In the genomic region with DNA sequence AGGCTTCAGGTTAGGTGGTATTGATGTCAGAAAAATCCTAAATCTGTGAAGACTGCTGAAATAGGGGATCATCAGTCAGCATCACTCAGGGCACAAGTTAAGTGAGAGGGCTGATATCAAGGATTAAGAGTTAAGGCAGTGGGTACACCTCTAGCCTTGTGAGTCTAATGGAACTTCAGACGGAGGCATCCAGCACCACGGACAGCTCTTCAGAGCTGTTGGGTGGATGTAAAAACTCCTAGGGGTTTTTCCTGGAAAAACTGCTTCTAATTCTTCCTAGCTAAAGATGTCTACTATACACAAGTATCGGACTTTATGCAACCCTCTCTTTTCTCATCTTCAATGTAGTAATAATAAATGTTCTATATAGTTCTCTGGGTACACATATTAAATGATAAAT, we compare ENCODE assay signal across 10 cellular contexts.
DNase-seq lines count a peak whose midpoint lies in the region; ATAC-seq and TF ChIP-seq lines count a peak whose summit lies in the region.
"Had no signal": no experiment of that assay in that cellular context is flagged by ENCODE, and none has a peak within 500 bp of the region (broad histone marks: within the 10 kb centered on the region; RNA-seq: fewer than 3 reads in every experiment).

No MANE protein-coding gene starts in this region.

- H3K4me3 Mint-ChIP-seq in activated T-helper 1 cell treated with anti-CD3 and anti-CD28 coated beads, Interleukin-12 subunit alpha, Interleukin-12 subunit beta, Interleukin-2, Interleukin-4 antibody, amounts not matched to agents 30 ng/mL and 10 ng/mL and 1 ng/mL, durations not matched to agents 14 hours and 24 hours and 36 hours = no peak overlapping the region

- intact Hi-C loops in transverse colon (cut with DNase I; ENCODE audit: low total_unique reads) = no loop called here
- intact Hi-C loops in activated T-helper 1 cell treated with anti-CD3 and anti-CD28 coated beads, Interleukin-12 subunit alpha, Interleukin-12 subunit beta, Interleukin-2, Interleukin-4 antibody, amounts not matched to agents 30 ng/mL and 10 ng/mL and 1 ng/mL, durations not matched to agents 14 hours and 24 hours and 36 hours (cut with micrococcal nuclease) = no loop called here

- H3K27ac ChIP-seq in iPS DF 6.9 (ENCODE audit: low read length) (no peak overlapping the region), transverse colon (no peak overlapping the region)

- H3K36me3 ChIP-seq in iPS DF 6.9 (ENCODE audit: control insufficient read depth, insufficient read depth, low read length) (no peaks in the 10 kb centered on the region), transverse colon (no peaks in the 10 kb centered on the region)

- no peaks in the 10 kb centered on the region for H3K36me3 Mint-ChIP-seq in activated T-helper 1 cell treated with anti-CD3 and anti-CD28 coated beads, Interleukin-12 subunit alpha, Interleukin-12 subunit beta, Interleukin-2, Interleukin-4 antibody, amounts not matched to agents 30 ng/mL and 10 ng/mL and 1 ng/mL, durations not matched to agents 14 hours and 24 hours and 36 hours (ENCODE audit: low read depth)

- no peak overlapping the region for H3K27ac Mint-ChIP-seq in activated T-helper 1 cell treated with anti-CD3 and anti-CD28 coated beads, Interleukin-12 subunit alpha, Interleukin-12 subunit beta, Interleukin-2, Interleukin-4 antibody, amounts not matched to agents 30 ng/mL and 10 ng/mL and 1 ng/mL, durations not matched to agents 14 hours and 24 hours and 36 hours

- H3K9me3 Mint-ChIP-seq in activated T-helper 1 cell treated with anti-CD3 and anti-CD28 coated beads, Interleukin-12 subunit alpha, Interleukin-12 subunit beta, Interleukin-2, Interleukin-4 antibody, amounts not matched to agents 30 ng/mL and 10 ng/mL and 1 ng/mL, durations not matched to agents 14 hours and 24 hours and 36 hours = peaks cover 3% of the 10 kb centered on the region

- peaks cover 1% of the 10 kb centered on the region; the same call in 1 of the 2 replicates for H3K4me1 ChIP-seq in iPS DF 6.9 (ENCODE audit: control insufficient read depth, insufficient read depth, low read length)
- H3K4me1 ChIP-seq in transverse colon = no peaks in the 10 kb centered on the region

- TF ChIP-seq EP300 in Ishikawa (IDR thresholded peaks at IDR 0.05; ENCODE audit: borderline replicate concordance) (no peak), transverse colon (IDR thresholded peaks at IDR 0.05; ENCODE audit: low read depth) (no peak)

- no peak overlapping the region for H3K4me3 ChIP-seq in astrocyte of the cerebellum (ENCODE audit: low read depth, low read length)
- no peak overlapping the region for H3K4me3 ChIP-seq in iPS DF 6.9 (ENCODE audit: low read length)
- H3K4me3 ChIP-seq in transverse colon = no peak overlapping the region

- TF ChIP-seq POLR2A in transverse colon (IDR thresholded peaks at IDR 0.05) = no peak

- no peaks in the 10 kb centered on the region for H3K27me3 Mint-ChIP-seq in activated T-helper 1 cell treated with anti-CD3 and anti-CD28 coated beads, Interleukin-12 subunit alpha, Interleukin-12 subunit beta, Interleukin-2, Interleukin-4 antibody, amounts not matched to agents 30 ng/mL and 10 ng/mL and 1 ng/mL, durations not matched to agents 14 hours and 24 hours and 36 hours (ENCODE audit: insufficient read depth)

- DNase-seq in AG20443 (ENCODE audit: low spot score) = peak; percentile 15
- DNase-seq in astrocyte of the cerebellum (ENCODE audit: low read depth) = peak; percentile 11
- DNase-seq in iPS DF 6.9 (ENCODE audit: low read depth, low spot score) = peak; percentile 31
- no peak for DNase-seq in transverse colon
- no peak for DNase-seq in activated T-helper 1 cell treated with anti-CD3 and anti-CD28 coated beads, Interleukin-12 subunit alpha, Interleukin-12 subunit beta, Interleukin-2, Interleukin-4 antibody, amounts not matched to agents 30 ng/mL and 10 ng/mL and 1 ng/mL, durations not matched to agents 14 hours and 24 hours and 36 hours (ENCODE audit: low spot score)
- DNase-seq: Karpas-422, retina had no signal

- no peak for ATAC-seq in GM21381 (IDR thresholded peaks at IDR 0.05; ENCODE audit: unreplicated experiment)
- ATAC-seq in GM19035 (IDR thresholded peaks at IDR 0.05; ENCODE audit: unreplicated experiment) = no peak

- WGBS in iPS DF 6.9 (ENCODE audit: insufficient coverage, insufficient read length) = no CpG with 5 or more reads among the region's 3 CpGs
- WGBS in transverse colon (ENCODE audit: low coverage in 1 of 2), 2 donors = 43 to 50% methylated on average over 1 to 3 of the region's 3 CpGs

- in situ Hi-C loops in astrocyte of the cerebellum (cut with HindIII; ENCODE audit: low sequenced_read_pairs) = no loop called here
- in situ Hi-C loops in transverse colon (cut with MboI; ENCODE audit: low pct_ligation_motif_present in 1 of 4, low pct_unique_long_range_greater_than_20kb in 1 of 4, low sequenced_read_pairs in 3 of 4) = no loop called here

- TF ChIP-seq CTCF in astrocyte of the cerebellum (IDR thresholded peaks at IDR 0.05; ENCODE audit: low read depth, low read length, missing control alignments) (no peak), transverse colon (IDR thresholded peaks at IDR 0.05) (no peak)

- H3K27me3 ChIP-seq in iPS DF 6.9 (ENCODE audit: control insufficient read depth, insufficient read depth, low read length) (no peaks in the 10 kb centered on the region), transverse colon (no peaks in the 10 kb centered on the region)

- no peaks in the 10 kb centered on the region for H3K4me1 Mint-ChIP-seq in activated T-helper 1 cell treated with anti-CD3 and anti-CD28 coated beads, Interleukin-12 subunit alpha, Interleukin-12 subunit beta, Interleukin-2, Interleukin-4 antibody, amounts not matched to agents 30 ng/mL and 10 ng/mL and 1 ng/mL, durations not matched to agents 14 hours and 24 hours and 36 hours (ENCODE audit: low read depth)

- no peak for TF ChIP-seq RAD21 in Ishikawa (IDR thresholded peaks at IDR 0.05; ENCODE audit: low read depth)

- no peaks in the 10 kb centered on the region for H3K9me3 ChIP-seq in iPS DF 6.9 (ENCODE audit: control insufficient read depth, insufficient read depth, low read length)
- no peaks in the 10 kb centered on the region for H3K9me3 ChIP-seq in transverse colon

TF ChIP-seq in Ishikawa, 13 proteins besides CTCF, POLR2A, EP300 and RAD21:
- TF ChIP-seq REST (IDR thresholded peaks at IDR 0.05; ENCODE audit: low read depth) (peak; percentile 90), CEBPB (IDR thresholded peaks at IDR 0.05) (no peak)

Comparison
In these comparisons a context has a peak if more than half of its experiments do, and no peak if none do; other contexts are left out.
1. DNase-seq: peak in AG20443 (single experiment), astrocyte of the cerebellum (single experiment) and iPS DF 6.9 (single experiment); none in transverse colon (single experiment) and activated T-helper 1 cell treated with anti-CD3 and anti-CD28 coated beads, Interleukin-12 subunit alpha, Interleukin-12 subunit beta, Interleukin-2, Interleukin-4 antibody, amounts not matched to agents 30 ng/mL and 10 ng/mL and 1 ng/mL, durations not matched to agents 14 hours and 24 hours and 36 hours (single experiment).